2 cellular contexts compared by ENCODE assay signal in the genomic region with DNA sequence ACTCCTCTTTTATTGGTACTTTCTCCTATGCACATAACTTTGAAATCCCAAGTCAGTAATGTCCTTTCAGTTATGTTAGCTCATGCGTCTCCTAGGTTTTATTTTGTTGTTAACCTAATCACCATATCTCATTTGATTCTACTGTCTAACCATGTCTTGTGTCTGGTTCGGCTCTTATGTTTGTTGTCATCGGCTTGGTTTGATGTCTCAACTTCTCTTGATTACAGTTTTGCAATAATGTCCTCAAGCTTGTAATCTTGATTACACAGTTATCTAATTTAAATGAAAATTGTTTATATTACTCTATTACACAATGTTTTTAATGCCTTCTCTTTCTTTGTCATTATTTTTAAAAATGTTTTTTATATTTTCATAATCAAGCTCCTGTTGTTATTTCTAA.
TF ChIP-seq lines count a peak whose summit lies in the region.

No MANE protein-coding gene starts in this region.

TF ChIP-seq in HCT116, 20 proteins besides CTCF, POLR2A, EP300 and RAD21:
- TF ChIP-seq ZFX (IDR thresholded peaks at IDR 0.05) (no peak), ZNF274 (IDR thresholded peaks at IDR 0.05; ENCODE audit: low read depth, low read length) (no peak), EZH2 (IDR thresholded peaks at IDR 0.05) (no peak), JUND (IDR thresholded peaks at IDR 0.05) (no peak), EZH2phosphoT487 (IDR thresholded peaks at IDR 0.05; ENCODE audit: borderline replicate concordance) (no peak)
- TF ChIP-seq, protein P1, sequence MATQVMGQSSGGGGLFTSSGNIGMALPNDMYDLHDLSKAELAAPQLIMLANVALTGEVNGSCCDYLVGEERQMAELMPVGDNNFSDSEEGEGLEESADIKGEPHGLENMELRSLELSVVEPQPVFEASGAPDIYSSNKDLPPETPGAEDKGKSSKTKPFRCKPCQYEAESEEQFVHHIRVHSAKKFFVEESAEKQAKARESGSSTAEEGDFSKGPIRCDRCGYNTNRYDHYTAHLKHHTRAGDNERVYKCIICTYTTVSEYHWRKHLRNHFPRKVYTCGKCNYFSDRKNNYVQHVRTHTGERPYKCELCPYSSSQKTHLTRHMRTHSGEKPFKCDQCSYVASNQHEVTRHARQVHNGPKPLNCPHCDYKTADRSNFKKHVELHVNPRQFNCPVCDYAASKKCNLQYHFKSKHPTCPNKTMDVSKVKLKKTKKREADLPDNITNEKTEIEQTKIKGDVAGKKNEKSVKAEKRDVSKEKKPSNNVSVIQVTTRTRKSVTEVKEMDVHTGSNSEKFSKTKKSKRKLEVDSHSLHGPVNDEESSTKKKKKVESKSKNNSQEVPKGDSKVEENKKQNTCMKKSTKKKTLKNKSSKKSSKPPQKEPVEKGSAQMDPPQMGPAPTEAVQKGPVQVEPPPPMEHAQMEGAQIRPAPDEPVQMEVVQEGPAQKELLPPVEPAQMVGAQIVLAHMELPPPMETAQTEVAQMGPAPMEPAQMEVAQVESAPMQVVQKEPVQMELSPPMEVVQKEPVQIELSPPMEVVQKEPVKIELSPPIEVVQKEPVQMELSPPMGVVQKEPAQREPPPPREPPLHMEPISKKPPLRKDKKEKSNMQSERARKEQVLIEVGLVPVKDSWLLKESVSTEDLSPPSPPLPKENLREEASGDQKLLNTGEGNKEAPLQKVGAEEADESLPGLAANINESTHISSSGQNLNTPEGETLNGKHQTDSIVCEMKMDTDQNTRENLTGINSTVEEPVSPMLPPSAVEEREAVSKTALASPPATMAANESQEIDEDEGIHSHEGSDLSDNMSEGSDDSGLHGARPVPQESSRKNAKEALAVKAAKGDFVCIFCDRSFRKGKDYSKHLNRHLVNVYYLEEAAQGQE (IDR thresholded peaks at IDR 0.05; ENCODE audit: low read depth) = no peak
TF ChIP-seq in HCT116: peak in this region for 0.

TF ChIP-seq in H1, 55 proteins besides CTCF, POLR2A, EP300 and RAD21:
- TF ChIP-seq POLR2AphosphoS5 (IDR thresholded peaks at IDR 0.05; ENCODE audit: low read depth, low read length) = no peak
- TF ChIP-seq CTBP2 (IDR thresholded peaks at IDR 0.05; ENCODE audit: borderline replicate concordance, insufficient read depth, insufficient read length, low read length) = no peak
- TF ChIP-seq ASH2L (IDR thresholded peaks at IDR 0.05; ENCODE audit: low read length) = no peak
- no peak for TF ChIP-seq EZH2 (IDR thresholded peaks at IDR 0.05; ENCODE audit: low read depth, low read length, severe bottlenecking)
- no peak for TF ChIP-seq SP4 (IDR thresholded peaks at IDR 0.05; ENCODE audit: low read length)
- no peak for TF ChIP-seq CHD1 (IDR thresholded peaks at IDR 0.05; ENCODE audit: low read depth, low read length)
- no peak for TF ChIP-seq RBBP5 (IDR thresholded peaks at IDR 0.05; ENCODE audit: borderline replicate concordance, low read depth, low read length)
- no peak for TF ChIP-seq BACH1 (IDR thresholded peaks at IDR 0.05; ENCODE audit: low read length)
- no peak for TF ChIP-seq FOSL1 (IDR thresholded peaks at IDR 0.05; ENCODE audit: insufficient read depth, low read depth, low read length)
- TF ChIP-seq HDAC2 (IDR thresholded peaks at IDR 0.05; ENCODE audit: borderline replicate concordance in 1 of 2, low read depth in 2 of 2, low read length in 2 of 2) = no peak
- no peak for TF ChIP-seq YY1 (IDR thresholded peaks at IDR 0.05; ENCODE audit: low read depth, low read length)
- no peak for TF ChIP-seq CEBPB (IDR thresholded peaks at IDR 0.05; ENCODE audit: low read depth, low read length)
- no peak for TF ChIP-seq BCL11A (IDR thresholded peaks at IDR 0.05; ENCODE audit: low read depth in 2 of 2, low read length in 2 of 2)
